ENCODE assay signal across 20 cellular contexts in genomic region chr5:135048286-135048685, GRCh38. TPM values are rescaled to one million over a fixed set of nuclear protein-coding genes. Genes with fewer than 3 reads are reported as not detected.
DNase-seq lines count a peak whose midpoint lies in the region; ATAC-seq, FAIRE-seq and TF ChIP-seq lines count a peak whose summit lies in the region.
"Had no signal": no experiment of that assay in that cellular context is flagged by ENCODE, and none has a peak within 500 bp of the region (broad histone marks: within the 10 kb centered on the region; RNA-seq: fewer than 3 reads in every experiment).

No MANE protein-coding gene starts in this region.

- CTCF ChIA-PET in naive thymus-derived CD4-positive, alpha-beta T cell (lab: Charles Lee): no interaction called here

- H4K20me1 ChIP-seq in GM23338 (replicated peaks; ENCODE audit: insufficient read depth): peaks cover 8% of the 10 kb centered on the region; the same call in 1 of the 2 replicates

- no peaks in the 10 kb centered on the region for H3K36me3 Mint-ChIP-seq in GM23338 (ENCODE audit: low read depth)
- H3K36me3 Mint-ChIP-seq in naive thymus-derived CD4-positive, alpha-beta T cell: no peaks in the 10 kb centered on the region
- H3K36me3 Mint-ChIP-seq in T-helper 2 cell treated with Interferon-gamma antibody and Interleukin-4, amounts not matched to agents 5 μg/mL and 100 μg/mL, for 36 hours (ENCODE audit: low read depth): no peaks in the 10 kb centered on the region

- H3K27me3 ChIP-seq in GM23338 (ENCODE audit: insufficient read depth): peaks cover 95% of the 10 kb centered on the region
- peaks cover 59% of the 10 kb centered on the region for H3K27me3 ChIP-seq in NT2/D1 (ENCODE audit: insufficient read depth, insufficient read length)
- peaks cover 0 to 3% of the 10 kb centered on the region in 2 donors for H3K27me3 ChIP-seq in naive thymus-derived CD4-positive, alpha-beta T cell (ENCODE audit: control insufficient read depth in 2 of 2, insufficient read depth in 2 of 2, low read length in 2 of 2)

- H3K27me3 Mint-ChIP-seq in GM23338 (ENCODE audit: insufficient read depth, low read depth, poor library complexity): peaks cover 79% of the 10 kb centered on the region
- peaks cover 75 to 92% (median 80%) of the 10 kb centered on the region in 5 donors for H3K27me3 Mint-ChIP-seq in naive thymus-derived CD4-positive, alpha-beta T cell
- peaks cover 85% of the 10 kb centered on the region for H3K27me3 Mint-ChIP-seq in T-helper 2 cell treated with Interferon-gamma antibody and Interleukin-4, amounts not matched to agents 5 μg/mL and 100 μg/mL, for 36 hours (ENCODE audit: low read depth)

- H3K27ac Mint-ChIP-seq in GM23338: no peak overlapping the region
- H3K27ac Mint-ChIP-seq in naive thymus-derived CD4-positive, alpha-beta T cell: no peak overlapping the region
- H3K27ac Mint-ChIP-seq in T-helper 2 cell treated with Interferon-gamma antibody and Interleukin-4, amounts not matched to agents 5 μg/mL and 100 μg/mL, for 36 hours: no peak overlapping the region
- H3K27ac Mint-ChIP-seq: CD4-positive, alpha-beta T cell; IgD-negative memory B cell had no signal

- no peak overlapping the region for H2AFZ ChIP-seq in GM23338

- peak; percentile 35 for DNase-seq in GM23338 (ENCODE audit: low spot score)
- no peak for DNase-seq in NT2/D1 (ENCODE audit: low read depth, low spot score)
- peak; percentile 49 for DNase-seq in kidney
- no peak for DNase-seq in naive thymus-derived CD4-positive, alpha-beta T cell
- DNase-seq in T-helper 2 cell treated with Interferon-gamma antibody and Interleukin-4, amounts not matched to agents 5 μg/mL and 100 μg/mL, for 36 hours (ENCODE audit: low spot score): no peak
- DNase-seq: ACHN; BE2C; C1 segment of cervical spinal cord; CD4-positive, alpha-beta T cell; DMS153; DMS79; GF-D8; KBM-7 had no signal

- peak; percentile 46 for ATAC-seq in GM23338
- no peak for ATAC-seq in GM21526 (IDR thresholded peaks at IDR 0.05; ENCODE audit: low FRiP score, unreplicated experiment)
- ATAC-seq in naive thymus-derived CD4-positive, alpha-beta T cell: no peak
- no peak for ATAC-seq in SK-N-SH treated with all-trans-retinoic acid at 6 μM for 48 hours
- ATAC-seq: HCT116 had no signal

- intact Hi-C loops in kidney (cut with DNase I): no loop called here
- intact Hi-C loops in naive thymus-derived CD4-positive, alpha-beta T cell (cut with micrococcal nuclease): no loop called here

- H3F3A ChIP-seq in GM23338 (replicated peaks; ENCODE audit: low read depth): no peaks in the 10 kb centered on the region

- H3K9me3 Mint-ChIP-seq in GM23338: no peaks in the 10 kb centered on the region; the same call in 2 of the 3 replicates
- H3K9me3 Mint-ChIP-seq in naive thymus-derived CD4-positive, alpha-beta T cell: peaks cover 0 to 2% (median 0%) of the 10 kb centered on the region in 11 donors
- H3K9me3 Mint-ChIP-seq in T-helper 2 cell treated with Interferon-gamma antibody and Interleukin-4, amounts not matched to agents 5 μg/mL and 100 μg/mL, for 36 hours: no peaks in the 10 kb centered on the region
- H3K9me3 Mint-ChIP-seq: CD4-positive, alpha-beta T cell had no signal

- no peak overlapping the region for H3K4me3 Mint-ChIP-seq in GM23338
- H3K4me3 Mint-ChIP-seq in naive thymus-derived CD4-positive, alpha-beta T cell: no peak overlapping the region
- no peak overlapping the region for H3K4me3 Mint-ChIP-seq in T-helper 2 cell treated with Interferon-gamma antibody and Interleukin-4, amounts not matched to agents 5 μg/mL and 100 μg/mL, for 36 hours
- H3K4me3 Mint-ChIP-seq: CD4-positive, alpha-beta T cell; IgD-negative memory B cell had no signal

- no peaks in the 10 kb centered on the region for H3K36me3 ChIP-seq in GM23338 (ENCODE audit: insufficient read depth)
- no peaks in the 10 kb centered on the region for H3K36me3 ChIP-seq in NT2/D1 (ENCODE audit: insufficient read depth, insufficient read length, low read length)
- no peaks in the 10 kb centered on the region for H3K36me3 ChIP-seq in kidney (ENCODE audit: control insufficient read depth in 1 of 2, insufficient read depth in 2 of 2, low read length in 2 of 2)
- no peaks in the 10 kb centered on the region for H3K36me3 ChIP-seq in naive thymus-derived CD4-positive, alpha-beta T cell (ENCODE audit: control insufficient read depth in 2 of 3, insufficient read depth in 3 of 3, low read length in 3 of 3)
- H3K36me3 ChIP-seq: BE2C had no signal

- H3K4me2 ChIP-seq in GM23338: no peak overlapping the region

- no peaks in the 10 kb centered on the region for H3K9me2 ChIP-seq in GM23338 (ENCODE audit: insufficient read depth)

- H3K79me2 ChIP-seq in GM23338 (replicated peaks; ENCODE audit: insufficient read depth): no peaks in the 10 kb centered on the region

- TF ChIP-seq CTCF in GM23338 (conservative IDR thresholded peaks at IDR 0.05; ENCODE audit: low read depth in 2 of 2) (no peak), kidney (IDR thresholded peaks at IDR 0.05; ENCODE audit: borderline replicate concordance, extremely low read depth, insufficient read depth) (no peak)

- H3K9me3 ChIP-seq in NT2/D1 (ENCODE audit: insufficient read depth, low read length) (no peaks in the 10 kb centered on the region), kidney (ENCODE audit: control insufficient read depth in 1 of 2, low read length in 2 of 2) (no peaks in the 10 kb centered on the region)
- no peaks in the 10 kb centered on the region for H3K9me3 ChIP-seq in naive thymus-derived CD4-positive, alpha-beta T cell (ENCODE audit: control insufficient read depth in 2 of 3, low read length in 3 of 3)
- H3K9me3 ChIP-seq: BE2C had no signal

- H3K4me3 ChIP-seq in GM23338 (no peak overlapping the region), NT2/D1 (ENCODE audit: insufficient read length, low read depth) (no peak overlapping the region), kidney (ENCODE audit: low read length in 2 of 2) (no peak overlapping the region)
- H3K4me3 ChIP-seq in naive thymus-derived CD4-positive, alpha-beta T cell (ENCODE audit: low read length): no peak overlapping the region

- no peaks in the 10 kb centered on the region for H3K4me1 ChIP-seq in GM23338 (ENCODE audit: insufficient read depth)
- H3K4me1 ChIP-seq in NT2/D1 (ENCODE audit: insufficient read depth, insufficient read length): peaks cover 11% of the 10 kb centered on the region
- no peaks in the 10 kb centered on the region for H3K4me1 ChIP-seq in kidney (ENCODE audit: control insufficient read depth in 1 of 2, insufficient read depth in 1 of 2, low read depth in 1 of 2, low read length in 2 of 2)
- H3K4me1 ChIP-seq in naive thymus-derived CD4-positive, alpha-beta T cell (ENCODE audit: control insufficient read depth in 2 of 2, insufficient read depth in 2 of 2, low read length in 2 of 2): no peaks in the 10 kb centered on the region
- H3K4me1 ChIP-seq: BE2C had no signal

- peaks cover 12% of the 10 kb centered on the region for H3K4me1 Mint-ChIP-seq in GM23338
- peaks cover 0 to 4% (median 0%) of the 10 kb centered on the region in 7 donors for H3K4me1 Mint-ChIP-seq in naive thymus-derived CD4-positive, alpha-beta T cell
- H3K4me1 Mint-ChIP-seq in T-helper 2 cell treated with Interferon-gamma antibody and Interleukin-4, amounts not matched to agents 5 μg/mL and 100 μg/mL, for 36 hours (ENCODE audit: low read depth): no peaks in the 10 kb centered on the region

- POLR2A ChIA-PET in naive thymus-derived CD4-positive, alpha-beta T cell (lab: Charles Lee): no interaction called here

- peak overlapping the region; percentile 32 for H3K9ac ChIP-seq in NT2/D1 (ENCODE audit: insufficient read length, low read depth)
- H3K9ac ChIP-seq in kidney (ENCODE audit: low read length in 2 of 2): no peak overlapping the region

- no peak for FAIRE-seq in kidney (lab: Jason Lieb, UNC)
- FAIRE-seq: A204.1, H54, HepG2 had no signal

- H3K27ac ChIP-seq in GM23338 (ENCODE audit: low read depth) (no peak overlapping the region), kidney (ENCODE audit: low read depth in 2 of 2, low read length in 2 of 2) (no peak overlapping the region)
- H3K27ac ChIP-seq in naive thymus-derived CD4-positive, alpha-beta T cell (ENCODE audit: low read depth, low read length): no peak overlapping the region

TF ChIP-seq in SK-N-SH treated with all-trans-retinoic acid at 6 μM for 48 hours, 23 proteins besides CTCF, POLR2A, EP300 and RAD21:
- TF ChIP-seq, protein P1, sequence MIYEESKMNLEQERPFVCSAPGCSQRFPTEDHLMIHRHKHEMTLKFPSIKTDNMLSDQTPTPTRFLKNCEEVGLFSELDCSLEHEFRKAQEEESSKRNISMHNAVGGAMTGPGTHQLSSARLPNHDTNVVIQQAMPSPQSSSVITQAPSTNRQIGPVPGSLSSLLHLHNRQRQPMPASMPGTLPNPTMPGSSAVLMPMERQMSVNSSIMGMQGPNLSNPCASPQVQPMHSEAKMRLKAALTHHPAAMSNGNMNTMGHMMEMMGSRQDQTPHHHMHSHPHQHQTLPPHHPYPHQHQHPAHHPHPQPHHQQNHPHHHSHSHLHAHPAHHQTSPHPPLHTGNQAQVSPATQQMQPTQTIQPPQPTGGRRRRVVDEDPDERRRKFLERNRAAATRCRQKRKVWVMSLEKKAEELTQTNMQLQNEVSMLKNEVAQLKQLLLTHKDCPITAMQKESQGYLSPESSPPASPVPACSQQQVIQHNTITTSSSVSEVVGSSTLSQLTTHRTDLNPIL (CRISPR knock-in tag; IDR thresholded peaks at IDR 0.05; ENCODE audit: low read depth): no peak
- TF ChIP-seq ZNF565 (CRISPR knock-in tag; conservative IDR thresholded peaks at IDR 0.05; ENCODE audit: low read depth): no peak
- TF ChIP-seq ESRRG (CRISPR knock-in tag; IDR thresholded peaks at IDR 0.05): no peak
- TF ChIP-seq TCF4 (CRISPR knock-in tag; IDR thresholded peaks at IDR 0.05; ENCODE audit: borderline replicate concordance): no peak
- TF ChIP-seq ZFP3 (CRISPR knock-in tag; IDR thresholded peaks at IDR 0.05): no peak
- TF ChIP-seq SNAI2 (CRISPR knock-in tag; IDR thresholded peaks at IDR 0.05): no peak
- TF ChIP-seq OSR1 (CRISPR knock-in tag; IDR thresholded peaks at IDR 0.05): no peak
- no peak for TF ChIP-seq ZNF70 (CRISPR knock-in tag; IDR thresholded peaks at IDR 0.05)

RNA-seq across cellular contexts. Expression of gene PITX1, which starts 14.3 kb away (rescaled TPM):
- not detected in 2 replicates for total RNA-seq in GM23338 (2014; rRNA removed; shearing (Covaris generic))
- polyA plus RNA-seq in GM23338 (2016; fragmentation: Nextera tagmentation; extraction: Ambion mirVana) (not detected in 2 replicates), kidney (ENCODE audit: insufficient read depth, low read depth, low replicate concordance) (not detected)
- total RNA-seq in kidney: not detected
- under 1 TPM in 1 of 5 experiments, not detected in 4; 0.17 TPM for total RNA-seq in naive thymus-derived CD4-positive, alpha-beta T cell
- not detected for polyA plus RNA-seq in naive thymus-derived CD4-positive, alpha-beta T cell
- total RNA-seq: CD4-positive, alpha-beta T cell had no signal

Comparison
In these comparisons a context has a peak if more than half of its experiments do, and no peak if none do; other contexts are left out.
1. DNase-seq: peak in GM23338 (single experiment) and kidney (single experiment); none in NT2/D1 (single experiment), naive thymus-derived CD4-positive, alpha-beta T cell (0 of 9) and T-helper 2 cell treated with Interferon-gamma antibody and Interleukin-4, amounts not matched to agents 5 μg/mL and 100 μg/mL, for 36 hours (single experiment).